In the genomic region with DNA sequence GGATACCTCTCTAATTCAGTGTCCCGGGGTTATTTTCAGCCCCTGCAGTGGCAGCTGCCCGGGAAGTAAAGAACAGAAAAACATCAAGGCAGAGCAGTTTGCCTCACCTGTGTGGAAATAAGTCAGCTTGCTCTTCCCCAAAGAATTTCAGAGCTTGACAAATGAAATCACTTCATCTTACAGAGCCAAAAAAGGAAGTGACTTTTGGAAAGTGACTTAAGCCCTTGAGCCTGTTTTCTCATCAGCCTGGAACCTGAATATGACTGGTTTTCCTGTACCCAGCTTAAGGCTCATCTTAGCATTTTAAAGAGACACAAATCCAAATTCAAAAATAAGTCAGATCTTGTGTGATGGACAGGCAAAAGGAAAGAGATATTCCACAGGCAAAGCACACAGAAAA, we compare ENCODE assay signal across 16 cellular contexts.
A peak's percentile ranks its signal among the peaks of the same experiment; 100 is the strongest.
DNase-seq lines count a peak whose midpoint lies in the region; ATAC-seq and FAIRE-seq lines count a peak whose summit lies in the region.
"Had no signal": no experiment of that assay in that cellular context is flagged by ENCODE, and none has a peak within 500 bp of the region (broad histone marks: within the 10 kb centered on the region; RNA-seq: fewer than 3 reads in every experiment).

No MANE protein-coding gene starts in this region.

- FAIRE-seq in GM18507 (lab: Jason Lieb, UNC) = peak; percentile 54
- FAIRE-seq: D721Med had no signal

- ATAC-seq in esophagus mucosa (peak; percentile 70), GM21423 (IDR thresholded peaks at IDR 0.05; ENCODE audit: unreplicated experiment) (no peak)
- ATAC-seq: SK-N-SH treated with all-trans-retinoic acid at 6 μM for 48 hours had no signal

- DNase-seq in GM18507 (ENCODE audit: extremely low spot score, insufficient read length, low read depth) (no peak), Kasumi-1 (lab: John Stamatoyannopoulos, UW) (peak; percentile 27 to 32), SKM-1 (lab: John Stamatoyannopoulos, UW; ENCODE audit: unreplicated experiment) (peak; percentile 41), SHP77 treated with DMSO at 0.1 percent for 48 hours (lab: John Stamatoyannopoulos, UW) (no peak)
- DNase-seq in activated CD4-positive, alpha-beta T cell treated with anti-CD3 and anti-CD28 coated beads, Interleukin-2, amount 50 U/mL, for 1 hour = no peak
- DNase-seq: C1 segment of cervical spinal cord, H9, NCI-H1092, NCI-H1436 treated with DMSO at 0.1 percent for 48 hours, NCI-H2029 treated with DMSO at 0.1 percent for 48 hours, NCI-H748 treated with DMSO at 0.1 percent for 48 hours, Right ventricle myocardium superior had no signal

Comparison
In these comparisons a context has a peak if more than half of its experiments do, and no peak if none do; other contexts are left out.
1. DNase-seq: peak in Kasumi-1 (2 of 2) and SKM-1 (single experiment); none in GM18507 (single experiment), SHP77 treated with DMSO at 0.1 percent for 48 hours (single experiment) and activated CD4-positive, alpha-beta T cell treated with anti-CD3 and anti-CD28 coated beads, Interleukin-2, amount 50 U/mL, for 1 hour (single experiment).